In the genomic region with DNA sequence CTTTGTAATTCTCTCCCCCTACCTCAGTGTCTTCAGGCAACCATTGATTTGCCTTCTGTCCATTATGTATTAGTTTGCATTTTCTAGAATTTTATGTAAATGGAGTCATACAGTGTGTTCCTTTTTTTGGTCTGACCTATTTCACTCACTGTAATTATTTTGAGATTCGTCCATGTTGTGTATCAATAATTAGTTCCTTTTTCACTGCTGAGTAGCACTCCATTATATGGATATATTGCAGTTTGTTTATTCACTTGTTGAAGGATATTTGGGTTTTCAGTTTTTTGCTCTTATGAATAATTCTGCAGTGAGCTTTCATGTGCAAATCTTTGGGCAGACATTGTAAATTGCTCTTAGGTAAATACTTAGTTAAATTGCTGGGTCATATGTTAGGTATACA, we compare ENCODE assay signal across 24 cellular contexts.
"Had no signal": no experiment of that assay in that cellular context is flagged by ENCODE, and none has a peak within 500 bp of the region (broad histone marks: within the 10 kb centered on the region; RNA-seq: fewer than 3 reads in every experiment).

No MANE protein-coding gene starts in this region.

- H3K27me3 Mint-ChIP-seq: naive thymus-derived CD4-positive, alpha-beta T cell; natural killer cell treated with Interleukin-12 subunit alpha and Interleukin-12 subunit beta and Interleukin-15 and Interleukin-18, amount 100 ng/mL, for 72 hours; progenitor cell of endocrine pancreas; stimulated activated naive CD8-positive, alpha-beta T cell treated with anti-CD3 and anti-CD28 coated beads, Interleukin-15, Interleukin-2, amounts not matched to agents 100 ng/mL and 50 ng/mL, for 24 hours had no signal

- H3K9me3 ChIP-seq: ovary, thoracic aorta, upper lobe of right lung had no signal

- H3K4me2 ChIP-seq: hepatocyte had no signal

- H3K79me2 ChIP-seq: hepatocyte had no signal

- H3K36me3 ChIP-seq: ovary had no signal

- H3K4me3 Mint-ChIP-seq: mesothelial cell of epicardium; naive thymus-derived CD4-positive, alpha-beta T cell; natural killer cell treated with Interleukin-12 subunit alpha and Interleukin-12 subunit beta and Interleukin-15 and Interleukin-18, amount 100 ng/mL, for 72 hours; stimulated activated effector memory CD8-positive, alpha-beta T cell treated with anti-CD3 and anti-CD28 coated beads, Interleukin-12 subunit alpha, Interleukin-12 subunit beta, amount 100 ng/mL, for 72 hours; stimulated activated naive CD8-positive, alpha-beta T cell treated with anti-CD3 and anti-CD28 coated beads, Interleukin-15, Interleukin-2, amounts not matched to agents 100 ng/mL and 50 ng/mL, for 24 hours had no signal

- H3K4me1 Mint-ChIP-seq: stimulated activated effector memory CD8-positive, alpha-beta T cell treated with anti-CD3 and anti-CD28 coated beads, Interleukin-12 subunit alpha, Interleukin-12 subunit beta, amount 100 ng/mL, for 72 hours had no signal

- H3K27ac Mint-ChIP-seq: mesothelial cell of epicardium; naive thymus-derived CD4-positive, alpha-beta T cell; natural killer cell treated with Interleukin-12 subunit alpha and Interleukin-12 subunit beta and Interleukin-15 and Interleukin-18, amount 100 ng/mL, for 72 hours; progenitor cell of endocrine pancreas; stimulated activated effector memory CD8-positive, alpha-beta T cell treated with anti-CD3 and anti-CD28 coated beads, Interleukin-12 subunit alpha, Interleukin-12 subunit beta, amount 100 ng/mL, for 72 hours; stimulated activated naive CD8-positive, alpha-beta T cell treated with anti-CD3 and anti-CD28 coated beads, Interleukin-15, Interleukin-2, amounts not matched to agents 100 ng/mL and 50 ng/mL, for 24 hours had no signal

- H3K4me1 ChIP-seq: suprapubic skin, tibial artery, upper lobe of right lung had no signal

- H3K4me3 ChIP-seq: hepatocyte, left ventricle myocardium inferior, lung, ovary, spleen, suprapubic skin, thoracic aorta, tibial artery, upper lobe of right lung had no signal

- H3K9me3 Mint-ChIP-seq: natural killer cell treated with Interleukin-12 subunit alpha and Interleukin-12 subunit beta and Interleukin-15 and Interleukin-18, amount 100 ng/mL, for 72 hours; stimulated activated naive CD8-positive, alpha-beta T cell treated with anti-CD3 and anti-CD28 coated beads, Interleukin-15, Interleukin-2, amounts not matched to agents 100 ng/mL and 50 ng/mL, for 24 hours had no signal

- DNase-seq: islet precursor cell; left ventricle myocardium inferior; mesendoderm; naive thymus-derived CD4-positive, alpha-beta T cell; ovary; retina; right cardiac atrium; small intestine; spleen; stimulated activated CD4-positive, alpha-beta T cell treated with anti-CD3 and anti-CD28 coated beads, Interleukin-4, amount 100 ng/mL, for 24 hours; stimulated activated naive CD4-positive, alpha-beta T cell; tibial artery; trophoblast cell; upper lobe of right lung had no signal

- H3K27ac ChIP-seq: hepatocyte, left ventricle myocardium inferior, ovary, suprapubic skin, thoracic aorta, tibial artery, upper lobe of right lung had no signal

- H2AFZ ChIP-seq: hepatocyte had no signal

- H3K27me3 ChIP-seq: hepatocyte, ovary, spleen, suprapubic skin, tibial artery, upper lobe of right lung had no signal

- ATAC-seq: naive thymus-derived CD4-positive, alpha-beta T cell; natural killer cell treated with Interleukin-12 subunit alpha and Interleukin-12 subunit beta and Interleukin-15 and Interleukin-18, amount 100 ng/mL, for 72 hours; right cardiac atrium; sciatic nerve; stimulated activated effector memory CD8-positive, alpha-beta T cell treated with anti-CD3 and anti-CD28 coated beads, Interleukin-12 subunit alpha, Interleukin-12 subunit beta, amount 100 ng/mL, for 72 hours; upper lobe of right lung had no signal

- FAIRE-seq: small intestine had no signal
